ENCODE assay signal across 17 cellular contexts in genomic region chr7:18577096-18577771, GRCh38.
DNase-seq lines count a peak whose midpoint lies in the region; ATAC-seq and TF ChIP-seq lines count a peak whose summit lies in the region.
"Had no signal": no experiment of that assay in that cellular context is flagged by ENCODE, and none has a peak within 500 bp of the region (broad histone marks: within the 10 kb centered on the region; RNA-seq: fewer than 3 reads in every experiment).

No MANE protein-coding gene starts in this region.

- no peak overlapping the region for H3K9ac ChIP-seq in OCI-LY1 (ENCODE audit: low read length)

- H3K79me2 ChIP-seq in OCI-LY1 (ENCODE audit: insufficient read depth, low read length) = no peaks in the 10 kb centered on the region
- H3K79me2 ChIP-seq: hepatocyte had no signal

- peak overlapping the region; percentile 9 to 20 for H3K27ac Mint-ChIP-seq in natural killer cell treated with Interleukin-12 subunit alpha and Interleukin-12 subunit beta and Interleukin-15 and Interleukin-18, amount 100 ng/mL, for 72 hours
- no peak overlapping the region for H3K27ac Mint-ChIP-seq in naive thymus-derived CD8-positive, alpha-beta T cell
- H3K27ac Mint-ChIP-seq in effector memory CD8-positive, alpha-beta T cell = no peak overlapping the region
- H3K27ac Mint-ChIP-seq: activated CD4-positive, alpha-beta memory T cell treated with anti-CD3 and anti-CD28 coated beads for 36 hours had no signal

- H3F3A ChIP-seq in OCI-LY1 (ENCODE audit: insufficient read depth, low read length) = no peaks in the 10 kb centered on the region

- no peak overlapping the region for H3K4me3 Mint-ChIP-seq in natural killer cell treated with Interleukin-12 subunit alpha and Interleukin-12 subunit beta and Interleukin-15 and Interleukin-18, amount 100 ng/mL, for 72 hours
- H3K4me3 Mint-ChIP-seq in naive thymus-derived CD8-positive, alpha-beta T cell = no peak overlapping the region
- H3K4me3 Mint-ChIP-seq in effector memory CD8-positive, alpha-beta T cell = no peak overlapping the region
- H3K4me3 Mint-ChIP-seq: activated CD4-positive, alpha-beta memory T cell treated with anti-CD3 and anti-CD28 coated beads for 36 hours; activated T-cell treated with anti-CD3 and anti-CD28 coated beads, Interleukin-2, amount 50 U/mL, for 4 hours; neural crest cell had no signal

- H3K36me3 Mint-ChIP-seq in natural killer cell treated with Interleukin-12 subunit alpha and Interleukin-12 subunit beta and Interleukin-15 and Interleukin-18, amount 100 ng/mL, for 72 hours = no peaks in the 10 kb centered on the region
- H3K36me3 Mint-ChIP-seq in naive thymus-derived CD8-positive, alpha-beta T cell = no peaks in the 10 kb centered on the region
- H3K36me3 Mint-ChIP-seq in effector memory CD8-positive, alpha-beta T cell (ENCODE audit: insufficient read depth) = no peaks in the 10 kb centered on the region
- H3K36me3 Mint-ChIP-seq: activated CD4-positive, alpha-beta memory T cell treated with anti-CD3 and anti-CD28 coated beads for 36 hours had no signal

- no peaks in the 10 kb centered on the region for H3K27me3 Mint-ChIP-seq in natural killer cell treated with Interleukin-12 subunit alpha and Interleukin-12 subunit beta and Interleukin-15 and Interleukin-18, amount 100 ng/mL, for 72 hours
- no peaks in the 10 kb centered on the region for H3K27me3 Mint-ChIP-seq in naive thymus-derived CD8-positive, alpha-beta T cell
- no peaks in the 10 kb centered on the region for H3K27me3 Mint-ChIP-seq in effector memory CD8-positive, alpha-beta T cell
- H3K27me3 Mint-ChIP-seq: activated CD4-positive, alpha-beta memory T cell treated with anti-CD3 and anti-CD28 coated beads for 36 hours had no signal

- no peak overlapping the region for H2AFZ ChIP-seq in OCI-LY1 (ENCODE audit: low read length)
- H2AFZ ChIP-seq: hepatocyte had no signal

- peaks cover 4% of the 10 kb centered on the region for H3K9me3 Mint-ChIP-seq in natural killer cell treated with Interleukin-12 subunit alpha and Interleukin-12 subunit beta and Interleukin-15 and Interleukin-18, amount 100 ng/mL, for 72 hours
- no peaks in the 10 kb centered on the region for H3K9me3 Mint-ChIP-seq in naive thymus-derived CD8-positive, alpha-beta T cell
- no peaks in the 10 kb centered on the region for H3K9me3 Mint-ChIP-seq in effector memory CD8-positive, alpha-beta T cell
- H3K9me3 Mint-ChIP-seq: activated CD4-positive, alpha-beta memory T cell treated with anti-CD3 and anti-CD28 coated beads for 36 hours; activated T-cell treated with anti-CD3 and anti-CD28 coated beads, Interleukin-2, amount 50 U/mL, for 4 hours; neural crest cell had no signal

- peaks cover 8 to 10% of the 10 kb centered on the region in 2 donors for H3K4me1 Mint-ChIP-seq in natural killer cell treated with Interleukin-12 subunit alpha and Interleukin-12 subunit beta and Interleukin-15 and Interleukin-18, amount 100 ng/mL, for 72 hours (ENCODE audit: low read depth in 2 of 2)
- H3K4me1 Mint-ChIP-seq in naive thymus-derived CD8-positive, alpha-beta T cell = peaks cover 0 to 26% (median 0%) of the 10 kb centered on the region in 4 donors
- H3K4me1 Mint-ChIP-seq in effector memory CD8-positive, alpha-beta T cell (ENCODE audit: low read depth in 2 of 2) = peaks cover 0 to 9% of the 10 kb centered on the region in 2 donors

- no peaks in the 10 kb centered on the region for H3K27me3 ChIP-seq in OCI-LY1 (ENCODE audit: insufficient read depth, low read length)
- H3K27me3 ChIP-seq: hepatocyte had no signal

- no peak for DNase-seq in natural killer cell treated with Interleukin-12 subunit alpha and Interleukin-12 subunit beta and Interleukin-15 and Interleukin-18, amount 100 ng/mL, for 72 hours (ENCODE audit: low spot score)
- no peak for DNase-seq in naive thymus-derived CD8-positive, alpha-beta T cell
- no peak for DNase-seq in effector memory CD8-positive, alpha-beta T cell
- DNase-seq: activated CD4-positive, alpha-beta memory T cell treated with anti-CD3 and anti-CD28 coated beads for 36 hours; activated naive CD4-positive, alpha-beta T cell treated with anti-CD3 and anti-CD28 coated beads, Interleukin-2, amount 50 U/mL, for 16 hours; activated T-cell treated with anti-CD3 and anti-CD28 coated beads, Interleukin-2, amount 50 U/mL, for 4 hours; kidney; stimulated activated CD4-positive, alpha-beta T cell treated with anti-CD3 and anti-CD28 coated beads, Interleukin-4, amount 100 ng/mL, for 4 hours; WERI-Rb-1 had no signal

- TF ChIP-seq CTCF in OCI-LY1 (IDR thresholded peaks at IDR 0.05; ENCODE audit: low read length) = no peak

- no peaks in the 10 kb centered on the region for H3K9me3 ChIP-seq in OCI-LY1 (ENCODE audit: low read length)

- H3K4me3 ChIP-seq in OCI-LY1 (ENCODE audit: low read depth, low read length, poor library complexity, severe bottlenecking) = no peak overlapping the region
- H3K4me3 ChIP-seq: hepatocyte, smooth muscle cell had no signal

- peaks cover 6% of the 10 kb centered on the region; the same call in 1 of the 2 replicates for H3K36me3 ChIP-seq in OCI-LY1 (ENCODE audit: insufficient read depth, low read length)
- H3K36me3 ChIP-seq: WERI-Rb-1 had no signal

- ATAC-seq in GM18907 (IDR thresholded peaks at IDR 0.05; ENCODE audit: unreplicated experiment) (peak; percentile 59), GM21619 (IDR thresholded peaks at IDR 0.05; ENCODE audit: unreplicated experiment) (peak; percentile 37), HG03159 (IDR thresholded peaks at IDR 0.05; ENCODE audit: unreplicated experiment) (no peak), HG03571 (IDR thresholded peaks at IDR 0.05; ENCODE audit: unreplicated experiment) (no peak)
- ATAC-seq in natural killer cell treated with Interleukin-12 subunit alpha and Interleukin-12 subunit beta and Interleukin-15 and Interleukin-18, amount 100 ng/mL, for 72 hours = no peak
- no peak for ATAC-seq in naive thymus-derived CD8-positive, alpha-beta T cell
- ATAC-seq in effector memory CD8-positive, alpha-beta T cell (replicated peaks) = no peak
- ATAC-seq: activated T-cell treated with anti-CD3 and anti-CD28 coated beads, Interleukin-2, amount 50 U/mL, for 4 hours had no signal

- H3K9me2 ChIP-seq in OCI-LY1 (ENCODE audit: low read depth, low read length) = no peaks in the 10 kb centered on the region

- H4K20me1 ChIP-seq in OCI-LY1 (ENCODE audit: insufficient read depth, low read length) = no peaks in the 10 kb centered on the region

- H3K4me1 ChIP-seq in OCI-LY1 (ENCODE audit: insufficient read depth, low read length, severe bottlenecking) = peaks cover 50% of the 10 kb centered on the region

- H3K4me2 ChIP-seq in OCI-LY1 (ENCODE audit: low read length) = peak overlapping the region; percentile 20; the same call in 1 of the 2 replicates
- H3K4me2 ChIP-seq: hepatocyte, smooth muscle cell had no signal

- H3K27ac ChIP-seq in OCI-LY1 (ENCODE audit: low read depth, low read length, poor library complexity, severe bottlenecking) = peak overlapping the region; percentile 48
- H3K27ac ChIP-seq: hepatocyte, WERI-Rb-1 had no signal

- POLR2A ChIA-PET in naive thymus-derived CD8-positive, alpha-beta T cell (lab: Charles Lee) = no interaction called here

Comparison
In these comparisons a context has a peak if more than half of its experiments do, and no peak if none do; other contexts are left out.
1. ATAC-seq: peak in GM18907 (single experiment) and GM21619 (single experiment); none in natural killer cell treated with Interleukin-12 subunit alpha and Interleukin-12 subunit beta and Interleukin-15 and Interleukin-18, amount 100 ng/mL, for 72 hours (0 of 2), naive thymus-derived CD8-positive, alpha-beta T cell (0 of 2), HG03159 (single experiment), HG03571 (single experiment) and effector memory CD8-positive, alpha-beta T cell (single experiment).
2. H3K27ac Mint-ChIP-seq: peak in natural killer cell treated with Interleukin-12 subunit alpha and Interleukin-12 subunit beta and Interleukin-15 and Interleukin-18, amount 100 ng/mL, for 72 hours (2 of 2); none in naive thymus-derived CD8-positive, alpha-beta T cell (0 of 10) and effector memory CD8-positive, alpha-beta T cell (0 of 2).